In the genomic region with DNA sequence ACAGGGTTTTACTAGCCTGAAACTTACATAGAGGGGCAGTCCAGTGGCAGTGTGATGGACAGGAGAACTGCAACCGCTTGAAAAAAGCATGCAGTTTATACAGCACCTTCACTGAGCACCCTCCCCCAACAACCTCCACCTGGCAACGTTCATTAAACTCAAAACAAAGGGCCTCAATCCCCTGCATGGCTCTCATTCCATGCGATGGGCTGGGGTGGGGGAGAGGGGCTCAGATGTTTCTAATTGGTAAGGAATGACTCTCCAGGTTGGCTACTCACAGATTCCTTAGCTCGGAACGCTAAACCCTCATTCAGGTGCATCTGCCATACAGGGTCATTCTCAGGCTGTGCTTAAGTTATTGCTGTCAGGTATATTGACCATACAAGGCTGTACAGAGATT, we compare ENCODE assay signal across 22 cellular contexts.
"Had no signal": no experiment of that assay in that cellular context is flagged by ENCODE, and none has a peak within 500 bp of the region (broad histone marks: within the 10 kb centered on the region; RNA-seq: fewer than 3 reads in every experiment).

No MANE protein-coding gene starts in this region.

- DNase-seq: activated CD4-positive, alpha-beta T cell treated with anti-CD3 and anti-CD28 coated beads for 48 hours; activated CD4-positive, alpha-beta T cell treated with anti-CD3 and anti-CD28 coated beads, Interleukin-2, amount 50 U/mL, for 4 hours; activated CD8-positive, alpha-beta memory T cell treated with anti-CD3 and anti-CD28 coated beads, Interleukin-2, amount 50 U/mL, for 48 hours; activated CD8-positive, alpha-beta T cell treated with anti-CD3 and anti-CD28 coated beads, Interleukin-2, amount 10 ng/mL, durations not matched to agents 7 days and 5 days; activated naive CD4-positive, alpha-beta T cell; activated T-cell treated with anti-CD3 and anti-CD28 coated beads, Interleukin-2, amount 50 U/mL, for 1 hour; aorta; caudate nucleus; KG1; NCI-H1092; NCI-H1417; NCI-H1930; NCI-H2171; NCI-H2227 treated with DMSO at 0.1 percent for 48 hours; NCI-H446 treated with DMSO at 0.1 percent for 48 hours; NCI-H526; NCI-H82; T-helper 1 cell; WERI-Rb-1 had no signal

- H3K4me3 ChIP-seq: breast epithelium, SK-N-MC had no signal

- H3K27ac ChIP-seq: breast epithelium, SK-N-MC, WERI-Rb-1 had no signal

- H3K36me3 ChIP-seq: breast epithelium, WERI-Rb-1 had no signal

- ATAC-seq: activated CD4-positive, CD25-positive, alpha-beta regulatory T cell treated with anti-CD3 and anti-CD28 coated beads, Interleukin-2, amount 50 U/mL, for 24 hours; activated CD8-positive, alpha-beta T cell treated with anti-CD3 and anti-CD28 coated beads, Interleukin-2, amount 10 ng/mL, durations not matched to agents 7 days and 5 days had no signal

- H3K4me1 ChIP-seq: breast epithelium had no signal

- H3K9me3 ChIP-seq: breast epithelium had no signal

- H3K27me3 ChIP-seq: breast epithelium had no signal
